9 cellular contexts compared by ENCODE assay signal in genomic region chr13:36858285-36858684, GRCh38. TPM values are rescaled to one million over a fixed set of nuclear protein-coding genes. Genes with fewer than 3 reads are reported as not detected.
DNase-seq lines count a peak whose midpoint lies in the region; ATAC-seq, FAIRE-seq and TF ChIP-seq lines count a peak whose summit lies in the region.
"Had no signal": no experiment of that assay in that cellular context is flagged by ENCODE, and none has a peak within 500 bp of the region (broad histone marks: within the 10 kb centered on the region; RNA-seq: fewer than 3 reads in every experiment).

No MANE protein-coding gene starts in this region.

- H3K27ac Mint-ChIP-seq in activated naive CD8-positive, alpha-beta T cell treated with anti-CD3 and anti-CD28 coated beads, Interleukin-2, amount 10 ng/mL, durations not matched to agents 7 days and 5 days = no peak overlapping the region
- no peak overlapping the region for H3K27ac Mint-ChIP-seq in activated naive CD8-positive, alpha-beta T cell treated with anti-CD3 and anti-CD28 coated beads for 36 hours
- H3K27ac Mint-ChIP-seq: stimulated activated naive CD8-positive, alpha-beta T cell treated with anti-CD3 and anti-CD28 coated beads, Interleukin-15, Interleukin-2, amounts not matched to agents 100 ng/mL and 50 ng/mL, for 24 hours had no signal

- POLR2A ChIA-PET in activated naive CD8-positive, alpha-beta T cell treated with anti-CD3 and anti-CD28 coated beads, Interleukin-2, amount 10 ng/mL, durations not matched to agents 7 days and 5 days (lab: Charles Lee) = no interaction called here

- no peaks in the 10 kb centered on the region for H3K36me3 ChIP-seq in kidney epithelial cell (ENCODE audit: control insufficient read depth, insufficient read depth, low read length)

- no peak for FAIRE-seq in urothelium cell line (lab: Jason Lieb, UNC)

- H3K4me3 ChIP-seq in astrocyte of the cerebellum (ENCODE audit: low read depth, low read length) (no peak overlapping the region), kidney epithelial cell (ENCODE audit: low read depth, low read length) (no peak overlapping the region)

- H3K27me3 Mint-ChIP-seq in activated naive CD8-positive, alpha-beta T cell treated with anti-CD3 and anti-CD28 coated beads, Interleukin-2, amount 10 ng/mL, durations not matched to agents 7 days and 5 days = peaks cover 22% of the 10 kb centered on the region
- H3K27me3 Mint-ChIP-seq in activated naive CD8-positive, alpha-beta T cell treated with anti-CD3 and anti-CD28 coated beads for 36 hours = peaks cover 26% of the 10 kb centered on the region

- H3K9me3 Mint-ChIP-seq in activated naive CD8-positive, alpha-beta T cell treated with anti-CD3 and anti-CD28 coated beads, Interleukin-2, amount 10 ng/mL, durations not matched to agents 7 days and 5 days = no peaks in the 10 kb centered on the region
- H3K9me3 Mint-ChIP-seq in activated naive CD8-positive, alpha-beta T cell treated with anti-CD3 and anti-CD28 coated beads for 36 hours = no peaks in the 10 kb centered on the region
- H3K9me3 Mint-ChIP-seq: stimulated activated naive CD8-positive, alpha-beta T cell treated with anti-CD3 and anti-CD28 coated beads, Interleukin-15, Interleukin-2, amounts not matched to agents 100 ng/mL and 50 ng/mL, for 24 hours had no signal

- no peaks in the 10 kb centered on the region for H3K36me3 Mint-ChIP-seq in activated naive CD8-positive, alpha-beta T cell treated with anti-CD3 and anti-CD28 coated beads, Interleukin-2, amount 10 ng/mL, durations not matched to agents 7 days and 5 days
- no peaks in the 10 kb centered on the region for H3K36me3 Mint-ChIP-seq in activated naive CD8-positive, alpha-beta T cell treated with anti-CD3 and anti-CD28 coated beads for 36 hours

- no peaks in the 10 kb centered on the region for H3K27me3 ChIP-seq in kidney epithelial cell (ENCODE audit: control insufficient read depth, insufficient read depth, low read length)

- in situ Hi-C loops in astrocyte of the cerebellum (cut with HindIII; ENCODE audit: low sequenced_read_pairs) = loop anchor here (10.0 kb wide), 1 partner anchor 127 kb away; no protein-coding TSS in a partner anchor

- ATAC-seq in activated naive CD8-positive, alpha-beta T cell treated with anti-CD3 and anti-CD28 coated beads, Interleukin-2, amount 10 ng/mL, durations not matched to agents 7 days and 5 days (ENCODE audit: low read depth) = peak; percentile 30
- ATAC-seq in HG02763 (IDR thresholded peaks at IDR 0.05; ENCODE audit: unreplicated experiment) (peak; percentile 68), GM21825 (IDR thresholded peaks at IDR 0.05; ENCODE audit: unreplicated experiment) (no peak)

- H3K4me1 Mint-ChIP-seq in activated naive CD8-positive, alpha-beta T cell treated with anti-CD3 and anti-CD28 coated beads, Interleukin-2, amount 10 ng/mL, durations not matched to agents 7 days and 5 days = peaks cover 11% of the 10 kb centered on the region
- peaks cover 4% of the 10 kb centered on the region for H3K4me1 Mint-ChIP-seq in activated naive CD8-positive, alpha-beta T cell treated with anti-CD3 and anti-CD28 coated beads for 36 hours

- no peak for DNase-seq in activated naive CD8-positive, alpha-beta T cell treated with anti-CD3 and anti-CD28 coated beads, Interleukin-2, amount 10 ng/mL, durations not matched to agents 7 days and 5 days
- DNase-seq in activated naive CD8-positive, alpha-beta T cell treated with anti-CD3 and anti-CD28 coated beads for 36 hours = no peak
- DNase-seq in NCI-H2196 treated with DMSO at 0.1 percent for 48 hours (lab: John Stamatoyannopoulos, UW; ENCODE audit: unreplicated experiment) (peak; percentile 13), astrocyte of the cerebellum (ENCODE audit: low read depth) (peak; percentile 40), kidney epithelial cell (ENCODE audit: low read depth) (no peak), urothelium cell line (ENCODE audit: low spot score) (peak; percentile 25)

- H3K4me3 Mint-ChIP-seq in activated naive CD8-positive, alpha-beta T cell treated with anti-CD3 and anti-CD28 coated beads, Interleukin-2, amount 10 ng/mL, durations not matched to agents 7 days and 5 days = no peak overlapping the region
- H3K4me3 Mint-ChIP-seq in activated naive CD8-positive, alpha-beta T cell treated with anti-CD3 and anti-CD28 coated beads for 36 hours = no peak overlapping the region
- H3K4me3 Mint-ChIP-seq: stimulated activated naive CD8-positive, alpha-beta T cell treated with anti-CD3 and anti-CD28 coated beads, Interleukin-15, Interleukin-2, amounts not matched to agents 100 ng/mL and 50 ng/mL, for 24 hours had no signal

- TF ChIP-seq CTCF in astrocyte of the cerebellum (IDR thresholded peaks at IDR 0.05; ENCODE audit: low read depth, low read length, missing control alignments) (peak; percentile 60), kidney epithelial cell (IDR thresholded peaks at IDR 0.05; ENCODE audit: insufficient read depth, low read length, poor library complexity, severe bottlenecking) (peak; percentile 46)

RNA-seq across cellular contexts. Expression of gene RFXAP, which starts 39.3 kb away (rescaled TPM):
- total RNA-seq in activated naive CD8-positive, alpha-beta T cell treated with anti-CD3 and anti-CD28 coated beads, Interleukin-2, amount 10 ng/mL, durations not matched to agents 7 days and 5 days = 10 to 100 TPM; 16.5 to 17.6 TPM
- 10 to 100 TPM; 12.6 to 15.6 TPM for total RNA-seq in activated naive CD8-positive, alpha-beta T cell treated with anti-CD3 and anti-CD28 coated beads for 36 hours
- 2.4 TPM in 2 replicates for total RNA-seq in kidney epithelial cell

Comparison
In these comparisons a context has a peak if more than half of its experiments do, and no peak if none do; other contexts are left out.
1. DNase-seq: peak in NCI-H2196 treated with DMSO at 0.1 percent for 48 hours (single experiment), astrocyte of the cerebellum (single experiment) and urothelium cell line (single experiment); none in activated naive CD8-positive, alpha-beta T cell treated with anti-CD3 and anti-CD28 coated beads, Interleukin-2, amount 10 ng/mL, durations not matched to agents 7 days and 5 days (single experiment), activated naive CD8-positive, alpha-beta T cell treated with anti-CD3 and anti-CD28 coated beads for 36 hours (single experiment) and kidney epithelial cell (single experiment).